8 cellular contexts compared by ENCODE assay signal in genomic region chr1:64006276-64007051, GRCh38.
DNase-seq lines count a peak whose midpoint lies in the region; ATAC-seq, FAIRE-seq and TF ChIP-seq lines count a peak whose summit lies in the region.

No MANE protein-coding gene starts in this region.

- H3K4me1 Mint-ChIP-seq in MCF 10A (ENCODE audit: insufficient read depth, unreplicated experiment) = peaks cover 30% of the 10 kb centered on the region
- H3K4me1 Mint-ChIP-seq in T-helper 2 cell treated with Interferon-gamma antibody and Interleukin-4, amounts not matched to agents 5 μg/mL and 100 μg/mL, for 36 hours (ENCODE audit: low read depth) = peaks cover 4% of the 10 kb centered on the region

- no peak for FAIRE-seq in urothelium cell line (lab: Jason Lieb, UNC)
- FAIRE-seq in GM12892 (lab: Jason Lieb, UNC) = no peak

- no peaks in the 10 kb centered on the region for H3K27me3 Mint-ChIP-seq in MCF 10A (ENCODE audit: insufficient read depth, unreplicated experiment)
- no peaks in the 10 kb centered on the region for H3K27me3 Mint-ChIP-seq in T-helper 2 cell treated with Interferon-gamma antibody and Interleukin-4, amounts not matched to agents 5 μg/mL and 100 μg/mL, for 36 hours (ENCODE audit: low read depth)

- H3K4me3 Mint-ChIP-seq in MCF 10A (ENCODE audit: unreplicated experiment) = no peak overlapping the region
- no peak overlapping the region for H3K4me3 Mint-ChIP-seq in T-helper 2 cell treated with Interferon-gamma antibody and Interleukin-4, amounts not matched to agents 5 μg/mL and 100 μg/mL, for 36 hours

- no peaks in the 10 kb centered on the region for H3K9me3 ChIP-seq in breast epithelium

- no peaks in the 10 kb centered on the region for H3K9me3 Mint-ChIP-seq in MCF 10A (ENCODE audit: unreplicated experiment)
- no peaks in the 10 kb centered on the region for H3K9me3 Mint-ChIP-seq in T-helper 2 cell treated with Interferon-gamma antibody and Interleukin-4, amounts not matched to agents 5 μg/mL and 100 μg/mL, for 36 hours

- DNase-seq in MCF 10A (ENCODE audit: unreplicated experiment) (peak; percentile 78), breast epithelium (ENCODE audit: low spot score in 2 of 2) (no peak), iPS-NIHi11 (ENCODE audit: low spot score) (peak; percentile 20), urothelium cell line (ENCODE audit: low spot score) (peak; percentile 73), germinal center (ENCODE audit: low spot score) (no peak), GM12892 (ENCODE audit: insufficient read length) (no peak)
- peak; percentile 5 for DNase-seq in T-helper 2 cell treated with Interferon-gamma antibody and Interleukin-4, amounts not matched to agents 5 μg/mL and 100 μg/mL, for 36 hours (ENCODE audit: low spot score)

- ATAC-seq in GM18520 (IDR thresholded peaks at IDR 0.05; ENCODE audit: unreplicated experiment) = no peak

- H3K27ac Mint-ChIP-seq in MCF 10A (ENCODE audit: low read depth, unreplicated experiment) = peak overlapping the region; percentile 76
- H3K27ac Mint-ChIP-seq in T-helper 2 cell treated with Interferon-gamma antibody and Interleukin-4, amounts not matched to agents 5 μg/mL and 100 μg/mL, for 36 hours = no peak overlapping the region

- no peak overlapping the region for H3K27ac ChIP-seq in breast epithelium

- H3K27me3 ChIP-seq in breast epithelium = no peaks in the 10 kb centered on the region

- intact Hi-C loops in MCF 10A (cut with micrococcal nuclease) = no loop called here
- intact Hi-C loops in breast epithelium (cut with DNase I; ENCODE audit: low total_unique reads) = no loop called here

- H3K36me3 Mint-ChIP-seq in MCF 10A (ENCODE audit: insufficient read depth, unreplicated experiment) = peaks cover 5% of the 10 kb centered on the region
- H3K36me3 Mint-ChIP-seq in T-helper 2 cell treated with Interferon-gamma antibody and Interleukin-4, amounts not matched to agents 5 μg/mL and 100 μg/mL, for 36 hours (ENCODE audit: low read depth) = no peaks in the 10 kb centered on the region

- CTCF ChIA-PET in MCF 10A (lab: Yijun Ruan, JAX) = interaction anchor here (0.8 to 1.4 kb wide), 4 partner anchors 12 to 135 kb away, joined by 3 to 6 read pairs (median 3); no protein-coding TSS in a partner anchor

- TF ChIP-seq CTCF in MCF 10A (IDR thresholded peaks at IDR 0.05; ENCODE audit: unreplicated experiment) (no peak), breast epithelium (IDR thresholded peaks at IDR 0.05) (no peak)

- no peak overlapping the region for H3K4me3 ChIP-seq in breast epithelium

- TF ChIP-seq POLR2A in breast epithelium (IDR thresholded peaks at IDR 0.05) (no peak), GM12892 (IDR thresholded peaks at IDR 0.05; ENCODE audit: low read depth, low read length) (no peak)

- POLR2A ChIA-PET in MCF 10A (lab: Yijun Ruan, JAX) = interaction anchor here (0.7 to 2.8 kb wide), 16 partner anchors 9 to 139 kb away, joined by 3 to 14 read pairs (median 5); no protein-coding TSS in a partner anchor

- BruUV-seq in MCF 10A (replicated peaks; lab: Mats Ljungman, UMichigan) = no TSS peak

- no peaks in the 10 kb centered on the region for H3K36me3 ChIP-seq in breast epithelium

- H3K4me1 ChIP-seq in breast epithelium = no peaks in the 10 kb centered on the region

Comparison
In these comparisons a context has a peak if more than half of its experiments do, and no peak if none do; other contexts are left out.
1. DNase-seq: peak in MCF 10A (single experiment), T-helper 2 cell treated with Interferon-gamma antibody and Interleukin-4, amounts not matched to agents 5 μg/mL and 100 μg/mL, for 36 hours (single experiment), iPS-NIHi11 (single experiment) and urothelium cell line (single experiment); none in breast epithelium (0 of 2), germinal center (single experiment) and GM12892 (single experiment).